8 cellular contexts compared by ENCODE assay signal in genomic region chr17:78381601-78382168, GRCh38. TPM values are rescaled to one million over a fixed set of nuclear protein-coding genes. Genes with fewer than 3 reads are reported as not detected.
DNase-seq lines count a peak whose midpoint lies in the region; ATAC-seq and TF ChIP-seq lines count a peak whose summit lies in the region.

No MANE protein-coding gene starts in this region.

- peaks cover 39 to 78% (median 76%) of the 10 kb centered on the region in 4 donors for H3K4me1 Mint-ChIP-seq in naive thymus-derived CD8-positive, alpha-beta T cell

- no peaks in the 10 kb centered on the region for H3K9me3 Mint-ChIP-seq in naive thymus-derived CD8-positive, alpha-beta T cell

- POLR2A ChIA-PET in naive thymus-derived CD8-positive, alpha-beta T cell (lab: Charles Lee) = no interaction called here

- WGBS in body of pancreas, 2 donors = 63 to 68% methylated on average over 11 of the region's 11 CpGs
- WGBS in lower leg skin, 2 donors = 41 to 52% methylated on average over 11 of the region's 11 CpGs

- DNase-seq in GF-D8 (lab: John Stamatoyannopoulos, UW) (peak; percentile 33), OCI-M1 (lab: John Stamatoyannopoulos, UW) (peak; percentile 39), body of pancreas (no peak), DMS 273 (lab: John Stamatoyannopoulos, UW; ENCODE audit: unreplicated experiment) (no peak), NCI-H748 (lab: John Stamatoyannopoulos, UW; ENCODE audit: unreplicated experiment) (no peak), lower leg skin (ENCODE audit: low spot score in 2 of 2) (no peak)
- DNase-seq in naive thymus-derived CD8-positive, alpha-beta T cell = peak in 1 of 10 donors; percentile 29

- peaks cover 0 to 33% (median 0%) of the 10 kb centered on the region in 3 donors for H3K36me3 Mint-ChIP-seq in naive thymus-derived CD8-positive, alpha-beta T cell

- H3K27ac ChIP-seq in body of pancreas = peak overlapping the region in 3 of 4 donors; percentile 23 to 65 (median 39)

- H3K27me3 ChIP-seq in body of pancreas = no peaks in the 10 kb centered on the region

- TF ChIP-seq POLR2A in body of pancreas (IDR thresholded peaks at IDR 0.05) (no peak), lower leg skin (IDR thresholded peaks at IDR 0.05) (no peak)

- ATAC-seq in body of pancreas (no peak), HG02759 (IDR thresholded peaks at IDR 0.05; ENCODE audit: unreplicated experiment) (no peak)
- ATAC-seq in naive thymus-derived CD8-positive, alpha-beta T cell = peak; percentile 7 to 34

- H3K4me3 Mint-ChIP-seq in naive thymus-derived CD8-positive, alpha-beta T cell = peak overlapping the region; percentile 32 to 95 (median 72)

- no peaks in the 10 kb centered on the region for H3K36me3 ChIP-seq in body of pancreas (replicated peaks in 1 of 2; ENCODE audit: insufficient read depth in 1 of 2, low read depth in 2 of 2)

- TF ChIP-seq CTCF in body of pancreas (IDR thresholded peaks at IDR 0.05) = no peak
- no peak for TF ChIP-seq CTCF in lower leg skin (IDR thresholded peaks at IDR 0.05)

- H3K4me3 ChIP-seq in body of pancreas (no peak overlapping the region), lower leg skin (ENCODE audit: low read depth, poor library complexity, severe bottlenecking) (no peak overlapping the region)

- peaks cover 41% of the 10 kb centered on the region for H3K4me1 ChIP-seq in body of pancreas

- intact Hi-C loops in body of pancreas (cut with DNase I) (no loop called here), lower leg skin (cut with DNase I; ENCODE audit: low total_unique reads) (no loop called here)

- no peaks in the 10 kb centered on the region for H3K9me3 ChIP-seq in body of pancreas

- H3K27me3 Mint-ChIP-seq in naive thymus-derived CD8-positive, alpha-beta T cell = no peaks in the 10 kb centered on the region

- peak overlapping the region; percentile 35 to 91 (median 77) for H3K27ac Mint-ChIP-seq in naive thymus-derived CD8-positive, alpha-beta T cell

RNA-seq across cellular contexts. Expression of gene PGS1, which starts 3.2 kb away (rescaled TPM):
- total RNA-seq in body of pancreas = 10 to 100 TPM; 17.1 to 30.4 TPM
- total RNA-seq in naive thymus-derived CD8-positive, alpha-beta T cell = 10 to 100 TPM; 72.5 to 73.4 TPM
- polyA plus RNA-seq in naive thymus-derived CD8-positive, alpha-beta T cell = 10 to 100 TPM; 24.3 to 46.6 (median 32.7) TPM
- 10 to 100 TPM; 30.4 to 40.3 (median 39.9) TPM for total RNA-seq in lower leg skin

RNA-seq across cellular contexts. Expression of gene SOCS3, which starts 21.8 kb away (rescaled TPM):
- total RNA-seq in body of pancreas = 10 to 100 TPM; 21.0 to 63.9 TPM
- 1 to 10 TPM in 1 of 2 experiments, under 1 TPM in 1; 0.86 to 1.0 TPM for total RNA-seq in naive thymus-derived CD8-positive, alpha-beta T cell
- 10 to 100 TPM; 21.2 to 43.9 (median 37.3) TPM for polyA plus RNA-seq in naive thymus-derived CD8-positive, alpha-beta T cell
- 10 to 100 TPM; 12.5 to 45.0 (median 13.0) TPM for total RNA-seq in lower leg skin

Comparison
In these comparisons a context has a peak if more than half of its experiments do, and no peak if none do; other contexts are left out.
1. DNase-seq: peak in GF-D8 (single experiment) and OCI-M1 (single experiment); none in body of pancreas (0 of 4), DMS 273 (single experiment), NCI-H748 (single experiment) and lower leg skin (0 of 2).
2. ATAC-seq: peak in naive thymus-derived CD8-positive, alpha-beta T cell (2 of 2); none in body of pancreas (single experiment) and HG02759 (single experiment).
3. RNA of gene SOCS3, which starts 21.8 kb away (total RNA-seq): 21.0 to 63.9 TPM in body of pancreas and 12.5 to 45.0 TPM in lower leg skin; 0.86 to 1.0 TPM in naive thymus-derived CD8-positive, alpha-beta T cell; every median in the first group is over 4 times any median in the second.